Comparison of ENCODE assay signal across 18 cellular contexts in the genomic region with DNA sequence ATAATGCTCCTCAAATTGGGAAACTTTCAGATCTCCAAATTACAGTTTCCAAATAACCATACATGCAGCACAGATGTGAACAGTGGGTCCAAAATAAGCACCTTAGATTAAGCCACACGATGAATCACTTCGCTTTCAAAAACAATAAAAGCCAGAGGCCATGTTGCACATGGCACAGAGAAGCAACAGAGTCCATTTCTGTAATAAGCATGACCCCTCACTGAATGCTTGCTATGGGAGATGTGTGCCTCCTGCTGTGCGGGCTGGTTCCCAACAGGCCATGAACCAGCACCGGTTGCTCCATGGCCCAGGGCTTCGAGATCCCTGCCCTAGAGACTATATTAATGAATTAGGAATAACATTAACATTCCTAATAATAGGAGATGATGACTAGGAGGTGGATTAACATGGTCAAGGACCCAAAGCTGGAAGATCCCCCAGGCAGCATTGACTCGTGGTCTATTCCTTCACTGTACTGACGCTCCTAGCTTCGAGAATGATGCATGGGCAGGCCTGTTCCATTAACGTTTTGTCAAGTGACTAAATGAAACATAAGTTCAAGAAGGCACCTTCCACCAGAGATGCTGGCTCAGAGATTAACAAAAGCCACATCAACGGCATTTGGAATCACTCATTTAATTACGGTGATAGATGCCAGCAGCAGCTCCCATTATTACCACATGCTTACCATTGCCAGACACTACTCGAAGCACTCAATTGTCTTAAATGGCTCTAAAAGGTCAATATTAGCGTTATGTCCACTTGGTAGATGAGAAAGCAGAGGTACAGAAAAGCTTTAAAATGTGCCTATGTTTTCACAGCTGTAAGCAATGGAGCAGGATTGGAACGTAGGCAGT.
A peak's percentile ranks its signal among the peaks of the same experiment; 100 is the strongest.
DNase-seq lines count a peak whose midpoint lies in the region; ATAC-seq and TF ChIP-seq lines count a peak whose summit lies in the region.
"Had no signal": no experiment of that assay in that cellular context is flagged by ENCODE, and none has a peak within 500 bp of the region (broad histone marks: within the 10 kb centered on the region; RNA-seq: fewer than 3 reads in every experiment).

No MANE protein-coding gene starts in this region.

- no peaks in the 10 kb centered on the region for H3K4me1 Mint-ChIP-seq in activated T-helper 17 cell treated with anti-CD3 and anti-CD28 coated beads, Interleukin-2, amount 50 U/mL, for 72 hours
- H3K4me1 Mint-ChIP-seq: CD14-positive monocyte had no signal

- ATAC-seq in GM21390 (IDR thresholded peaks at IDR 0.05; ENCODE audit: unreplicated experiment), result no peak
- ATAC-seq in HG03196 (IDR thresholded peaks at IDR 0.05; ENCODE audit: unreplicated experiment), result no peak
- ATAC-seq in activated T-helper 17 cell treated with anti-CD3 and anti-CD28 coated beads, Interleukin-2, amount 50 U/mL, for 72 hours (replicated peaks), result no peak

- H3K4me3 Mint-ChIP-seq in activated T-helper 17 cell treated with anti-CD3 and anti-CD28 coated beads, Interleukin-2, amount 50 U/mL, for 72 hours, result no peak overlapping the region
- H3K4me3 Mint-ChIP-seq: CD14-positive monocyte, H9 had no signal

- H3K4me3 ChIP-seq in BE2C (ENCODE audit: low read depth, low read length) (no peak overlapping the region), fibroblast of the aortic adventitia (ENCODE audit: low read depth, low read length) (no peak overlapping the region)

- no peaks in the 10 kb centered on the region for H3K9me3 Mint-ChIP-seq in activated T-helper 17 cell treated with anti-CD3 and anti-CD28 coated beads, Interleukin-2, amount 50 U/mL, for 72 hours
- H3K9me3 Mint-ChIP-seq: H9 had no signal

- peaks cover 10% of the 10 kb centered on the region for H3K4me1 ChIP-seq in BE2C

- no peaks in the 10 kb centered on the region for H3K9me3 ChIP-seq in BE2C

- no peaks in the 10 kb centered on the region for H3K36me3 ChIP-seq in BE2C

- H3K27me3 Mint-ChIP-seq in activated T-helper 17 cell treated with anti-CD3 and anti-CD28 coated beads, Interleukin-2, amount 50 U/mL, for 72 hours, result no peaks in the 10 kb centered on the region

- TF ChIP-seq CTCF in BE2C (IDR thresholded peaks at IDR 0.05; ENCODE audit: low read depth, low read length) (peak; percentile 28), fibroblast of the aortic adventitia (IDR thresholded peaks at IDR 0.05; ENCODE audit: insufficient read depth, low read length) (no peak)

- H3K27me3 ChIP-seq in BE2C, result no peaks in the 10 kb centered on the region

- H3K27ac Mint-ChIP-seq in activated T-helper 17 cell treated with anti-CD3 and anti-CD28 coated beads, Interleukin-2, amount 50 U/mL, for 72 hours, result no peak overlapping the region

- no peaks in the 10 kb centered on the region for H3K36me3 Mint-ChIP-seq in activated T-helper 17 cell treated with anti-CD3 and anti-CD28 coated beads, Interleukin-2, amount 50 U/mL, for 72 hours (ENCODE audit: low read depth)
- H3K36me3 Mint-ChIP-seq: CD14-positive monocyte had no signal

- DNase-seq in BE2C, result peak; percentile 53
- DNase-seq in NCI-H146 (lab: John Stamatoyannopoulos, UW), result peak; percentile 47
- peak; percentile 47 for DNase-seq in astrocyte of the hippocampus (ENCODE audit: low read depth, low spot score)
- peak; percentile 5 for DNase-seq in fibroblast of the aortic adventitia (ENCODE audit: low read depth)
- DNase-seq in SW 1271 (lab: John Stamatoyannopoulos, UW), result no peak
- DNase-seq: COR-L47, H9, Karpas-422, MV-4-11, NCI-H1436, NCI-H2081 treated with DMSO at 0.1 percent for 48 hours, NCI-H2227 treated with DMSO at 0.1 percent for 48 hours, NCI-H524 treated with DMSO at 0.1 percent for 48 hours, Right ventricle myocardium superior had no signal

Comparison
In these comparisons a context has a peak if more than half of its experiments do, and no peak if none do; other contexts are left out.
1. DNase-seq: peak in BE2C (single experiment), NCI-H146 (single experiment), astrocyte of the hippocampus (single experiment) and fibroblast of the aortic adventitia (single experiment); none in SW 1271 (0 of 2).